Comparison of ENCODE assay signal across 10 cellular contexts in genomic region chr7:129784783-129785456, GRCh38.
DNase-seq lines count a peak whose midpoint lies in the region; ATAC-seq, FAIRE-seq and TF ChIP-seq lines count a peak whose summit lies in the region.
"Had no signal": no experiment of that assay in that cellular context is flagged by ENCODE, and none has a peak within 500 bp of the region (broad histone marks: within the 10 kb centered on the region; RNA-seq: fewer than 3 reads in every experiment).

No MANE protein-coding gene starts in this region.

- H3K4me3 Mint-ChIP-seq in neural progenitor cell, result no peak overlapping the region

- FAIRE-seq in RCC 7860 (lab: Jason Lieb, UNC), result no peak

- H4K20me1 ChIP-seq in MM.1S (ENCODE audit: insufficient read depth, low read length) (no peaks in the 10 kb centered on the region), neural progenitor cell (ENCODE audit: low read depth) (peaks cover 77% of the 10 kb centered on the region)

- no peaks in the 10 kb centered on the region for H3K9me3 Mint-ChIP-seq in neural progenitor cell

- H3F3A ChIP-seq in MM.1S (ENCODE audit: insufficient read depth, low read length), result peaks cover 8% of the 10 kb centered on the region; the same call in 1 of the 2 replicates
- H3F3A ChIP-seq in neural progenitor cell (ENCODE audit: low read depth), result peaks cover 44% of the 10 kb centered on the region

- no peaks in the 10 kb centered on the region for H3K36me3 Mint-ChIP-seq in neural progenitor cell

- no peaks in the 10 kb centered on the region for H3K9me3 ChIP-seq in MM.1S (replicated peaks; ENCODE audit: insufficient read depth, low read length)
- no peaks in the 10 kb centered on the region for H3K9me3 ChIP-seq in body of pancreas
- no peaks in the 10 kb centered on the region for H3K9me3 ChIP-seq in neural progenitor cell (ENCODE audit: low read depth)

- no peak overlapping the region for H3K27ac ChIP-seq in MM.1S (ENCODE audit: low read length)
- no peak overlapping the region for H3K27ac ChIP-seq in body of pancreas
- no peak overlapping the region for H3K27ac ChIP-seq in neural progenitor cell

- H3K27ac Mint-ChIP-seq in neural progenitor cell, result no peak overlapping the region

- H3K9ac ChIP-seq in MM.1S (ENCODE audit: low read length), result no peak overlapping the region
- no peak overlapping the region for H3K9ac ChIP-seq in neural progenitor cell

- TF ChIP-seq POLR2A in body of pancreas (IDR thresholded peaks at IDR 0.05), result no peak

- H3K4me3 ChIP-seq in GM12865 (ENCODE audit: low read depth, low read length) (peak overlapping the region; percentile 1; the same call in 1 of the 2 replicates), MM.1S (ENCODE audit: low read length) (peak overlapping the region; percentile 23), body of pancreas (no peak overlapping the region), neural progenitor cell (no peak overlapping the region)

- ATAC-seq in body of pancreas, result no peak

- WGBS in body of pancreas, 2 donors, result 33 to 35% methylated on average over 9 to 28 of the region's 28 CpGs

- peaks cover 50% of the 10 kb centered on the region for H3K4me1 Mint-ChIP-seq in neural progenitor cell

- peak; percentile 82 for DNase-seq in GM12865 (ENCODE audit: low read depth)
- peak; percentile 87 for DNase-seq in MM.1S
- DNase-seq in body of pancreas, result peak in 3 of 4 donors; percentile 29 to 54 (median 42)
- peak; percentile 54 for DNase-seq in neural progenitor cell (ENCODE audit: low spot score)
- no peak for DNase-seq in stimulated activated naive CD4-positive, alpha-beta T cell treated with Interleukin-2 at 50 U/mL for 16 hours (lab: John Stamatoyannopoulos, UW)
- no peak for DNase-seq in RCC 7860 (ENCODE audit: low spot score)
- DNase-seq in hypothalamus (lab: John Stamatoyannopoulos, UW), result no peak
- DNase-seq in effector CD4-positive, alpha-beta T cell, result no peak
- DNase-seq: NCI-H524 treated with DMSO at 0.1 percent for 48 hours; stimulated activated CD4-positive, alpha-beta T cell treated with anti-CD3 and anti-CD28 coated beads, Interleukin-12 subunit alpha, Interleukin-12 subunit beta, amount 100 ng/mL, for 4 hours had no signal

- TF ChIP-seq CTCF in GM12865 (IDR thresholded peaks at IDR 0.05; ENCODE audit: insufficient read depth, low read depth, low read length, missing control alignments) (no peak), MM.1S (IDR thresholded peaks at IDR 0.05; ENCODE audit: low read length) (no peak), body of pancreas (IDR thresholded peaks at IDR 0.05) (no peak), neural progenitor cell (IDR thresholded peaks at IDR 0.05) (no peak)

- intact Hi-C loops in body of pancreas (cut with DNase I), result no loop called here

- H3K27me3 ChIP-seq in MM.1S (replicated peaks; ENCODE audit: insufficient read depth, low read length) (peaks cover 49% of the 10 kb centered on the region), body of pancreas (peaks cover 0 to 34% of the 10 kb centered on the region in 2 donors), neural progenitor cell (peaks cover 100% of the 10 kb centered on the region)

- H3K79me2 ChIP-seq in MM.1S (ENCODE audit: low read length), result no peaks in the 10 kb centered on the region
- H3K79me2 ChIP-seq in neural progenitor cell (ENCODE audit: low read depth), result no peaks in the 10 kb centered on the region

- H3K36me3 ChIP-seq in MM.1S (replicated peaks; ENCODE audit: insufficient read depth, low read length) (no peaks in the 10 kb centered on the region), body of pancreas (replicated peaks in 1 of 2; ENCODE audit: insufficient read depth in 1 of 2, low read depth in 2 of 2) (no peaks in the 10 kb centered on the region), neural progenitor cell (no peaks in the 10 kb centered on the region)

- H3K9me2 ChIP-seq in MM.1S (replicated peaks; ENCODE audit: insufficient read depth, low read length), result no peaks in the 10 kb centered on the region

- peaks cover 69% of the 10 kb centered on the region for H3K27me3 Mint-ChIP-seq in neural progenitor cell (ENCODE audit: insufficient read depth, low read depth)

- H2AFZ ChIP-seq in MM.1S (ENCODE audit: low read length) (peak overlapping the region; percentile 1), neural progenitor cell (replicated peaks) (no peak overlapping the region)

- H3K4me2 ChIP-seq in MM.1S (ENCODE audit: low read depth, low read length), result peak overlapping the region; percentile 87
- H3K4me2 ChIP-seq in neural progenitor cell, result peak overlapping the region; percentile 73

- peaks cover 26% of the 10 kb centered on the region for H3K4me1 ChIP-seq in MM.1S (ENCODE audit: low read length)
- peaks cover 46% of the 10 kb centered on the region for H3K4me1 ChIP-seq in body of pancreas
- peaks cover 33% of the 10 kb centered on the region for H3K4me1 ChIP-seq in neural progenitor cell

Comparison
In these comparisons a context has a peak if more than half of its experiments do, and no peak if none do; other contexts are left out.
1. DNase-seq: peak in GM12865 (single experiment), MM.1S (single experiment), body of pancreas (3 of 4) and neural progenitor cell (single experiment); none in stimulated activated naive CD4-positive, alpha-beta T cell treated with Interleukin-2 at 50 U/mL for 16 hours (single experiment), RCC 7860 (single experiment), hypothalamus (0 of 51) and effector CD4-positive, alpha-beta T cell (single experiment).
2. H3K4me3 ChIP-seq: peak in GM12865 (single experiment) and MM.1S (single experiment); none in body of pancreas (0 of 2) and neural progenitor cell (single experiment).